3 cellular contexts compared by ENCODE assay signal in the genomic region with DNA sequence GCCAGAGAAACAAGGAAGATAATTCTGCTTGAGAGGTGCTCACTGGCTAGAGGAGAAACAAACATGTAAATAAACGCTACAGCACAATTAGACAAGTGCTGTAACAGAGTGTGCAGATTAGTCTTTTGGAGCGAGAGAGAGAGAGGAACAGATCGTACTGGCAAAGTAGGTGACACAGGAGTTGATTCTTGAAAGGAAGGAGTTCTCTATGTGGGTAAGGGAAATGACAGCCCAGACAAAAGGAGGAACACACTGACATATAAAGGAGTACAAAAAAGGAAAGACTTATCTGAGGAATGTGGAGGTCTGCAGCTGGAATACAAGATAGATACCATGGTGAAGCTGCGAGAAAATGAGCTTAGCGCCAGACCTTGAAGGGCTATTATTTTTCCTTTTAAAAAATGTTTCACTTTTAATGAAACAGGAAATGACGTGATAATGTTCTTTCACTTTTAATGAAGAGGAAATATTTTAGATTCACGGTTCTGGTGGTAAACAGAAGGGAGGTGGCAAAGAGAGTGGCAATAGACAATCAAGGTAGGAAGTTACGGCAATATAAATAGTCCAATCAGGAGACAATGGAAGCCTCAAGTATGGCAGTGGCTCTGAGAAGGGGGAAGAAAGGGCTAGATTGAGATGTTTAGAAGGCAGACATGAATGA.
A peak's percentile ranks its signal among the peaks of the same experiment; 100 is the strongest.
TF ChIP-seq lines count a peak whose summit lies in the region.

No MANE protein-coding gene starts in this region.

TF ChIP-seq in liver, 16 proteins besides CTCF, POLR2A, EP300 and RAD21:
- TF ChIP-seq EGR1 (IDR thresholded peaks at IDR 0.05; ENCODE audit: low read depth in 2 of 2), result no peak
- TF ChIP-seq, protein P1, sequence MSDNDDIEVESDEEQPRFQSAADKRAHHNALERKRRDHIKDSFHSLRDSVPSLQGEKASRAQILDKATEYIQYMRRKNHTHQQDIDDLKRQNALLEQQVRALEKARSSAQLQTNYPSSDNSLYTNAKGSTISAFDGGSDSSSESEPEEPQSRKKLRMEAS (IDR thresholded peaks at IDR 0.05), result no peak
- no peak for TF ChIP-seq YY1 (IDR thresholded peaks at IDR 0.05)
- TF ChIP-seq JUND (IDR thresholded peaks at IDR 0.05), result no peak
- no peak for TF ChIP-seq TAF1 (conservative IDR thresholded peaks at IDR 0.05)
- TF ChIP-seq, protein P2, sequence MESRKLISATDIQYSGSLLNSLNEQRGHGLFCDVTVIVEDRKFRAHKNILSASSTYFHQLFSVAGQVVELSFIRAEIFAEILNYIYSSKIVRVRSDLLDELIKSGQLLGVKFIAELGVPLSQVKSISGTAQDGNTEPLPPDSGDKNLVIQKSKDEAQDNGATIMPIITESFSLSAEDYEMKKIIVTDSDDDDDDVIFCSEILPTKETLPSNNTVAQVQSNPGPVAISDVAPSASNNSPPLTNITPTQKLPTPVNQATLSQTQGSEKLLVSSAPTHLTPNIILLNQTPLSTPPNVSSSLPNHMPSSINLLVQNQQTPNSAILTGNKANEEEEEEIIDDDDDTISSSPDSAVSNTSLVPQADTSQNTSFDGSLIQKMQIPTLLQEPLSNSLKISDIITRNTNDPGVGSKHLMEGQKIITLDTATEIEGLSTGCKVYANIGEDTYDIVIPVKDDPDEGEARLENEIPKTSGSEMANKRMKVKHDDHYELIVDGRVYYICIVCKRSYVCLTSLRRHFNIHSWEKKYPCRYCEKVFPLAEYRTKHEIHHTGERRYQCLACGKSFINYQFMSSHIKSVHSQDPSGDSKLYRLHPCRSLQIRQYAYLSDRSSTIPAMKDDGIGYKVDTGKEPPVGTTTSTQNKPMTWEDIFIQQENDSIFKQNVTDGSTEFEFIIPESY (IDR thresholded peaks at IDR 0.05), result no peak
- TF ChIP-seq NR2F2 (IDR thresholded peaks at IDR 0.05), result no peak
- TF ChIP-seq GABPA (IDR thresholded peaks at IDR 0.05 in 1 of 2, conservative IDR thresholded peaks at IDR 0.05 in 1 of 2), result no peak
- no peak for TF ChIP-seq FOXA1 (IDR thresholded peaks at IDR 0.05)
- TF ChIP-seq HNF4G (IDR thresholded peaks at IDR 0.05), result no peak
- TF ChIP-seq SP1 (IDR thresholded peaks at IDR 0.05), result no peak
- TF ChIP-seq, protein P3, sequence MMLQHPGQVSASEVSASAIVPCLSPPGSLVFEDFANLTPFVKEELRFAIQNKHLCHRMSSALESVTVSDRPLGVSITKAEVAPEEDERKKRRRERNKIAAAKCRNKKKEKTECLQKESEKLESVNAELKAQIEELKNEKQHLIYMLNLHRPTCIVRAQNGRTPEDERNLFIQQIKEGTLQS (IDR thresholded peaks at IDR 0.05), result no peak
- no peak for TF ChIP-seq RXRA (IDR thresholded peaks at IDR 0.05)
- TF ChIP-seq FOXA2 (IDR thresholded peaks at IDR 0.05), result no peak
- TF ChIP-seq HNF4A (conservative IDR thresholded peaks at IDR 0.05), result no peak
- TF ChIP-seq, protein P4, sequence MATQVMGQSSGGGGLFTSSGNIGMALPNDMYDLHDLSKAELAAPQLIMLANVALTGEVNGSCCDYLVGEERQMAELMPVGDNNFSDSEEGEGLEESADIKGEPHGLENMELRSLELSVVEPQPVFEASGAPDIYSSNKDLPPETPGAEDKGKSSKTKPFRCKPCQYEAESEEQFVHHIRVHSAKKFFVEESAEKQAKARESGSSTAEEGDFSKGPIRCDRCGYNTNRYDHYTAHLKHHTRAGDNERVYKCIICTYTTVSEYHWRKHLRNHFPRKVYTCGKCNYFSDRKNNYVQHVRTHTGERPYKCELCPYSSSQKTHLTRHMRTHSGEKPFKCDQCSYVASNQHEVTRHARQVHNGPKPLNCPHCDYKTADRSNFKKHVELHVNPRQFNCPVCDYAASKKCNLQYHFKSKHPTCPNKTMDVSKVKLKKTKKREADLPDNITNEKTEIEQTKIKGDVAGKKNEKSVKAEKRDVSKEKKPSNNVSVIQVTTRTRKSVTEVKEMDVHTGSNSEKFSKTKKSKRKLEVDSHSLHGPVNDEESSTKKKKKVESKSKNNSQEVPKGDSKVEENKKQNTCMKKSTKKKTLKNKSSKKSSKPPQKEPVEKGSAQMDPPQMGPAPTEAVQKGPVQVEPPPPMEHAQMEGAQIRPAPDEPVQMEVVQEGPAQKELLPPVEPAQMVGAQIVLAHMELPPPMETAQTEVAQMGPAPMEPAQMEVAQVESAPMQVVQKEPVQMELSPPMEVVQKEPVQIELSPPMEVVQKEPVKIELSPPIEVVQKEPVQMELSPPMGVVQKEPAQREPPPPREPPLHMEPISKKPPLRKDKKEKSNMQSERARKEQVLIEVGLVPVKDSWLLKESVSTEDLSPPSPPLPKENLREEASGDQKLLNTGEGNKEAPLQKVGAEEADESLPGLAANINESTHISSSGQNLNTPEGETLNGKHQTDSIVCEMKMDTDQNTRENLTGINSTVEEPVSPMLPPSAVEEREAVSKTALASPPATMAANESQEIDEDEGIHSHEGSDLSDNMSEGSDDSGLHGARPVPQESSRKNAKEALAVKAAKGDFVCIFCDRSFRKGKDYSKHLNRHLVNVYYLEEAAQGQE (IDR thresholded peaks at IDR 0.05), result no peak
TF ChIP-seq in liver: peak in this region for 0.

TF ChIP-seq in HepG2, 621 proteins besides CTCF, POLR2A, EP300 and RAD21 (continued from another document and continues in another):
- TF ChIP-seq SALL2 (CRISPR knock-in tag; IDR thresholded peaks at IDR 0.05) (no peak), STAT5B (CRISPR knock-in tag; IDR thresholded peaks at IDR 0.05) (no peak), CHD2 (IDR thresholded peaks at IDR 0.05; ENCODE audit: low read depth, low read length) (no peak), SKI (IDR thresholded peaks at IDR 0.05; ENCODE audit: partially characterized antibody) (no peak), HOXA5 (CRISPR knock-in tag; IDR thresholded peaks at IDR 0.05) (no peak), POGZ (CRISPR knock-in tag; IDR thresholded peaks at IDR 0.05) (no peak), ZNF564 (CRISPR knock-in tag; IDR thresholded peaks at IDR 0.05) (no peak), ZBTB20 (CRISPR knock-in tag; IDR thresholded peaks at IDR 0.05; ENCODE audit: borderline replicate concordance, low read depth) (no peak), YEATS2 (CRISPR knock-in tag; IDR thresholded peaks at IDR 0.05; ENCODE audit: borderline replicate concordance) (no peak), ZNF253 (CRISPR knock-in tag; IDR thresholded peaks at IDR 0.05; ENCODE audit: borderline replicate concordance) (no peak)
- TF ChIP-seq, protein P5, sequence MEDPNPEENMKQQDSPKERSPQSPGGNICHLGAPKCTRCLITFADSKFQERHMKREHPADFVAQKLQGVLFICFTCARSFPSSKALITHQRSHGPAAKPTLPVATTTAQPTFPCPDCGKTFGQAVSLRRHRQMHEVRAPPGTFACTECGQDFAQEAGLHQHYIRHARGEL (CRISPR knock-in tag; IDR thresholded peaks at IDR 0.05), result no peak
- TF ChIP-seq, protein P6, sequence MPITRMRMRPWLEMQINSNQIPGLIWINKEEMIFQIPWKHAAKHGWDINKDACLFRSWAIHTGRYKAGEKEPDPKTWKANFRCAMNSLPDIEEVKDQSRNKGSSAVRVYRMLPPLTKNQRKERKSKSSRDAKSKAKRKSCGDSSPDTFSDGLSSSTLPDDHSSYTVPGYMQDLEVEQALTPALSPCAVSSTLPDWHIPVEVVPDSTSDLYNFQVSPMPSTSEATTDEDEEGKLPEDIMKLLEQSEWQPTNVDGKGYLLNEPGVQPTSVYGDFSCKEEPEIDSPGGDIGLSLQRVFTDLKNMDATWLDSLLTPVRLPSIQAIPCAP (CRISPR knock-in tag; IDR thresholded peaks at IDR 0.05; ENCODE audit: low read depth), result no peak
- TF ChIP-seq, protein P7, sequence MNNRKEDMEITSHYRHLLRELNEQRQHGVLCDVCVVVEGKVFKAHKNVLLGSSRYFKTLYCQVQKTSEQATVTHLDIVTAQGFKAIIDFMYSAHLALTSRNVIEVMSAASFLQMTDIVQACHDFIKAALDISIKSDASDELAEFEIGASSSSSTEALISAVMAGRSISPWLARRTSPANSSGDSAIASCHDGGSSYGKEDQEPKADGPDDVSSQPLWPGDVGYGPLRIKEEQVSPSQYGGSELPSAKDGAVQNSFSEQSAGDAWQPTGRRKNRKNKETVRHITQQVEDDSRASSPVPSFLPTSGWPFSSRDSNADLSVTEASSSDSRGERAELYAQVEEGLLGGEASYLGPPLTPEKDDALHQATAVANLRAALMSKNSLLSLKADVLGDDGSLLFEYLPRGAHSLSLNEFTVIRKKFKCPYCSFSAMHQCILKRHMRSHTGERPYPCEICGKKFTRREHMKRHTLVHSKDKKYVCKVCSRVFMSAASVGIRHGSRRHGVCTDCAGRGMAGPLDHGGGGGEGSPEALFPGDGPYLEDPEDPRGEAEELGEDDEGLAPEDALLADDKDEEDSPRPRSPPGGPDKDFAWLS (CRISPR knock-in tag; IDR thresholded peaks at IDR 0.05; ENCODE audit: borderline replicate concordance), result no peak
- TF ChIP-seq, protein P8, sequence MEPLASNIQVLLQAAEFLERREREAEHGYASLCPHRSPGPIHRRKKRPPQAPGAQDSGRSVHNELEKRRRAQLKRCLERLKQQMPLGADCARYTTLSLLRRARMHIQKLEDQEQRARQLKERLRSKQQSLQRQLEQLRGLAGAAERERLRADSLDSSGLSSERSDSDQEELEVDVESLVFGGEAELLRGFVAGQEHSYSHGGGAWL (CRISPR knock-in tag; IDR thresholded peaks at IDR 0.05), result no peak
- TF ChIP-seq, protein P9, sequence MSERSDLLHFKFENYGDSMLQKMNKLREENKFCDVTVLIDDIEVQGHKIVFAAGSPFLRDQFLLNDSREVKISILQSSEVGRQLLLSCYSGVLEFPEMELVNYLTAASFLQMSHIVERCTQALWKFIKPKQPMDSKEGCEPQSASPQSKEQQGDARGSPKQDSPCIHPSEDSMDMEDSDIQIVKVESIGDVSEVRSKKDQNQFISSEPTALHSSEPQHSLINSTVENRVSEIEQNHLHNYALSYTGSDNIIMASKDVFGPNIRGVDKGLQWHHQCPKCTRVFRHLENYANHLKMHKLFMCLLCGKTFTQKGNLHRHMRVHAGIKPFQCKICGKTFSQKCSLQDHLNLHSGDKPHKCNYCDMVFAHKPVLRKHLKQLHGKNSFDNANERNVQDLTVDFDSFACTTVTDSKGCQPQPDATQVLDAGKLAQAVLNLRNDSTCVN (CRISPR knock-in tag; IDR thresholded peaks at IDR 0.05; ENCODE audit: borderline replicate concordance), result no peak

TF ChIP-seq in GM12878, 131 proteins besides CTCF, POLR2A, EP300 and RAD21:
- 0 out of 2 replicates have a peak, but pooled peaks have one; percentile 43 for TF ChIP-seq GABPA (IDR thresholded peaks at IDR 0.05; ENCODE audit: low read depth)
- TF ChIP-seq MTA2 (IDR thresholded peaks at IDR 0.05; ENCODE audit: low read depth), result 0 out of 2 replicates have a peak, but pooled peaks have one; percentile 16
- peak in 1 of 2 experiments; percentile 38; a peak in 1 of 4 replicates for TF ChIP-seq ETV6 (conservative IDR thresholded peaks at IDR 0.05 in 1 of 2, IDR thresholded peaks at IDR 0.05 in 1 of 2; ENCODE audit: borderline replicate concordance in 1 of 2, low read depth in 1 of 2)
- no peak for TF ChIP-seq EGR1 (IDR thresholded peaks at IDR 0.05; ENCODE audit: borderline replicate concordance in 1 of 2, low read depth in 2 of 2, low read length in 2 of 2)
- TF ChIP-seq ATF7 (IDR thresholded peaks at IDR 0.05; ENCODE audit: low read depth), result peak; percentile 51; the same call in 1 of the 2 replicates
- TF ChIP-seq JUNB (IDR thresholded peaks at IDR 0.05), result 0 out of 2 replicates have a peak, but pooled peaks have one; percentile 40
TF ChIP-seq in GM12878: peak in this region for 5.
